Comparison of ENCODE assay signal across 30 cellular contexts in genomic region chr10:28014651-28015050, GRCh38. TPM values are rescaled to one million over a fixed set of nuclear protein-coding genes. Genes with fewer than 3 reads are reported as not detected.
"Had no signal": no experiment of that assay in that cellular context is flagged by ENCODE, and none has a peak within 500 bp of the region (broad histone marks: within the 10 kb centered on the region; RNA-seq: fewer than 3 reads in every experiment).

No MANE protein-coding gene starts in this region.

- H2AFZ ChIP-seq: PC-9 had no signal

- DNase-seq: activated B cell treated with CpG ODN at 0.5 μM for 24 hours; activated CD4-positive, alpha-beta memory T cell treated with anti-CD3 and anti-CD28 coated beads, Interleukin-2, amount 10 ng/mL, durations not matched to agents 7 days and 5 days; activated CD4-positive, alpha-beta T cell treated with anti-CD3 and anti-CD28 coated beads for 4 hours; activated CD4-positive, CD25-positive, alpha-beta regulatory T cell treated with anti-CD3 and anti-CD28 coated beads, Interleukin-2, amount 50 U/mL, for 72 hours; activated gamma-delta T cell treated with Interleukin-2 at 50 U/mL for 16 hours; activated naive CD4-positive, alpha-beta T cell treated with anti-CD3 and anti-CD28 coated beads, Interleukin-2, amount 10 ng/mL, durations not matched to agents 7 days and 5 days; anterior cingulate cortex; caudate nucleus; cerebellar nuclear complex; Kasumi-1; KBM-7; MG63; MV-4-11; NCI-H1092; NCI-H1436 treated with DMSO at 0.1 percent for 48 hours; NCI-H1694 treated with DMSO at 0.1 percent for 48 hours; NCI-H2029; NCI-H510A; NCI-H526; NCI-H748 treated with DMSO at 0.1 percent for 48 hours; PC-9; Right ventricle myocardium superior; SW 1271; T-helper 1 cell; T-helper 2 cell; T-helper 9 cell had no signal

- H3K27ac ChIP-seq: PC-9, VCaP had no signal

- H3K27me3 ChIP-seq: MG63 had no signal

- H3K4me2 ChIP-seq: PC-9 had no signal

- H3K27ac Mint-ChIP-seq: activated B cell treated with CpG ODN at 0.5 μM for 24 hours; activated CD4-positive, alpha-beta memory T cell treated with anti-CD3 and anti-CD28 coated beads, Interleukin-2, amount 10 ng/mL, durations not matched to agents 7 days and 5 days; activated naive CD4-positive, alpha-beta T cell treated with anti-CD3 and anti-CD28 coated beads, Interleukin-2, amount 10 ng/mL, durations not matched to agents 7 days and 5 days; brain had no signal

- H3K36me3 Mint-ChIP-seq: activated naive CD4-positive, alpha-beta T cell treated with anti-CD3 and anti-CD28 coated beads, Interleukin-2, amount 10 ng/mL, durations not matched to agents 7 days and 5 days; brain had no signal

- H3K4me1 Mint-ChIP-seq: activated B cell treated with CpG ODN at 0.5 μM for 24 hours, brain had no signal

- H3K4me3 Mint-ChIP-seq: activated B cell treated with CpG ODN at 0.5 μM for 24 hours; activated CD4-positive, alpha-beta memory T cell treated with anti-CD3 and anti-CD28 coated beads, Interleukin-2, amount 10 ng/mL, durations not matched to agents 7 days and 5 days; activated naive CD4-positive, alpha-beta T cell treated with anti-CD3 and anti-CD28 coated beads, Interleukin-2, amount 10 ng/mL, durations not matched to agents 7 days and 5 days; brain had no signal

- H3K4me3 ChIP-seq: MG63, PC-9 had no signal

- H3K9me3 Mint-ChIP-seq: activated CD4-positive, alpha-beta memory T cell treated with anti-CD3 and anti-CD28 coated beads, Interleukin-2, amount 10 ng/mL, durations not matched to agents 7 days and 5 days; activated naive CD4-positive, alpha-beta T cell treated with anti-CD3 and anti-CD28 coated beads, Interleukin-2, amount 10 ng/mL, durations not matched to agents 7 days and 5 days had no signal

- H3K36me3 ChIP-seq: MG63 had no signal

- H3K27me3 Mint-ChIP-seq: activated B cell treated with CpG ODN at 0.5 μM for 24 hours had no signal

RNA-seq across cellular contexts. Expression of gene ODAD2, which starts 15.8 kb away (rescaled TPM):
- total RNA-seq: activated B cell treated with CpG ODN at 0.5 μM for 24 hours; activated CD4-positive, alpha-beta memory T cell treated with anti-CD3 and anti-CD28 coated beads, Interleukin-2, amount 10 ng/mL, durations not matched to agents 7 days and 5 days; bronchial epithelial cell; OCI-LY7; PC-9; Right ventricle myocardium superior had no signal
